In the genomic region with DNA sequence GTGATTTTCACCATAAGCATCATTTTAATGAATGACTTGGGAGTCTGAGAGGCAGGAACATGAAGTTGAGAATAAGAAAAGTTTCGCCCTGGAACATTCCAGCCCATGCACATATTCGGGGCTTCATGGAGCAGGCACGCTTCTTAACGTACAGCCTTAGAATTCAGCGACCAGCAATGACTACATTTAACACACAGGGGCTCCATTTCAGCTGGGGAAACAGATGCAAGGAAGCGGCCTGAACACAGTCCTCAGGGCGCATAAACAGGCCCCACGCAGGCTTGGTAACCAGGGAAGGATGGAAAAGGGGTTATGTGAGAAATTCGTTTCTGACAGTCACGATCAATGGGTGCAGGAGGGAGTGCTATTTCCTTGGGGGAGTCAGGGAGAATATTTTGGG, we compare ENCODE assay signal across 10 cellular contexts.
"Had no signal": no experiment of that assay in that cellular context is flagged by ENCODE, and none has a peak within 500 bp of the region (broad histone marks: within the 10 kb centered on the region; RNA-seq: fewer than 3 reads in every experiment).

No MANE protein-coding gene starts in this region.

- H3K27ac Mint-ChIP-seq: HFFc6 had no signal

- DNase-seq: GM23248, GOT3, H7, HFFc6, IMR-90, KG1 had no signal

- ATAC-seq: HCT116, HepG2, K562 had no signal

- H3K36me3 ChIP-seq: HAP-1 had no signal

- H3K9me3 Mint-ChIP-seq: HFFc6 had no signal

- H3K4me1 ChIP-seq: HAP-1 had no signal

- H3K4me3 Mint-ChIP-seq: HFFc6 had no signal

- H3K9me3 ChIP-seq: HAP-1 had no signal

- H3K4me3 ChIP-seq: GM23248, HAP-1, K562 had no signal
